Comparison of ENCODE assay signal across 15 cellular contexts in the genomic region with DNA sequence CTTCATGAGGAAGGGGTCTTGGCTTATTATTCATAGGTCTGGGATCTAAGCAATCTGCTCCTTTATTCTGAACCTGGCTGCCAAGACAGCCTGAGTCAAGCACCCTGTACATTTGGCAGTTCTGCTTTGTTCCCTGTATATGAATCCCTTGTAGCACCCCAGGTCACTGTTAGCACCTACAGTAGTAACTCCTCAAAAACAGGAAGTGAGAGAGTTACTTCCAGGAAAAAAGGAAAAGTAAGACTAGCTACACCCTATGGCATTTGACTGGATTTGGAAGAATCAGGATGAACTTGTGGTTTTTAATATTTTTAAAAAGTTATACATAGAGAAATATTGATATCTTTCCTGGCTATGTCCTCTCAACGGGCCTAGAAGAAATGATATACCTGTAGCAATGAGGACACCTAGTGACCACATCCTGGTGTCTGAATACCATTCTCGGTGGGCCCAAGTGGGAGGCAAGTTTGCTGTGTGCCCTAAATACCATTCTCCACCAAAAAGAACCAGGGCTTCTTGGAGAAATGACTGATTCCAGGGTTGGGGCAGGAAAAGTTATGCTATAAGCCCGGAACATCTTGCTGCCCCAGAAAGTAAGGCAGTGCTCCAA. TPM values are rescaled to one million over a fixed set of nuclear protein-coding genes. Genes with fewer than 3 reads are reported as not detected.
DNase-seq lines count a peak whose midpoint lies in the region; ATAC-seq and TF ChIP-seq lines count a peak whose summit lies in the region.
"Had no signal": no experiment of that assay in that cellular context is flagged by ENCODE, and none has a peak within 500 bp of the region (broad histone marks: within the 10 kb centered on the region; RNA-seq: fewer than 3 reads in every experiment).

No MANE protein-coding gene starts in this region.

- H3K9me3 ChIP-seq in HCT116 (ENCODE audit: control insufficient read depth in 1 of 2, insufficient read depth in 1 of 2, low read depth in 1 of 2, low read length in 2 of 2) (no peaks in the 10 kb centered on the region), liver (ENCODE audit: control insufficient read depth in 4 of 4, low read length in 3 of 4) (no peaks in the 10 kb centered on the region)
- H3K9me3 ChIP-seq: ascending aorta had no signal

- H3K27ac ChIP-seq in C4-2B (no peak overlapping the region), HCT116 (ENCODE audit: low read depth, low read length) (no peak overlapping the region), liver (ENCODE audit: low read depth in 1 of 2, low read length in 2 of 2) (no peak overlapping the region)
- H3K27ac ChIP-seq: ascending aorta, GM23248, SK-N-MC had no signal

- H3K4me1 ChIP-seq in HCT116 (ENCODE audit: control insufficient read depth in 1 of 2, insufficient read depth in 2 of 2, low read length in 2 of 2) (peaks cover 4 to 36% of the 10 kb centered on the region in 2 experiments; a peak in 3 of 4 replicates), liver (ENCODE audit: control insufficient read depth in 4 of 4, insufficient read depth in 4 of 4, low read length in 3 of 4) (peaks cover 3 to 20% (median 19%) of the 10 kb centered on the region in 4 donors)

- BruUV-seq in HCT116 (replicated peaks; lab: Mats Ljungman, UMichigan): no TSS peak

- ATAC-seq in HCT116 (peak; percentile 33; the same call in 1 of the 2 replicates), GM19395 (IDR thresholded peaks at IDR 0.05; ENCODE audit: unreplicated experiment) (no peak)
- peak; percentile 56 for ATAC-seq in activated naive CD8-positive, alpha-beta T cell treated with anti-CD3 and anti-CD28 coated beads, Interleukin-2, amount 10 ng/mL, durations not matched to agents 7 days and 5 days (ENCODE audit: low read depth)

- TF ChIP-seq RAD21 in HCT116 (IDR thresholded peaks at IDR 0.05; ENCODE audit: low read depth) (peak; percentile 69), liver (IDR thresholded peaks at IDR 0.05) (peak; percentile 57 to 68)

- H3K27me3 ChIP-seq in HCT116 (ENCODE audit: insufficient read depth, low read length) (no peaks in the 10 kb centered on the region), liver (ENCODE audit: control insufficient read depth in 4 of 4, insufficient read depth in 4 of 4, low read length in 3 of 4) (no peaks in the 10 kb centered on the region)
- H3K27me3 ChIP-seq: ascending aorta had no signal

- RAD21 ChIA-PET in HCT116 (lab: Charles Lee; ENCODE audit: low non-redundant PET in 1 of 2, low total read pairs in 2 of 2, uncharacterized antibody in 2 of 2, unreplicated experiment in 2 of 2): interaction anchor here (0.7 to 1.5 kb wide), 3 partner anchors 67 to 72 kb away, joined by 3 read pairs; no protein-coding TSS in a partner anchor

- WGBS in liver: 52% methylated on average over 3 of the region's 3 CpGs

- no peaks in the 10 kb centered on the region for H3K9me3 Mint-ChIP-seq in activated naive CD8-positive, alpha-beta T cell treated with anti-CD3 and anti-CD28 coated beads, Interleukin-2, amount 10 ng/mL, durations not matched to agents 7 days and 5 days
- H3K9me3 Mint-ChIP-seq: activated B cell treated with CpG ODN at 0.5 μM for 24 hours had no signal

- TF ChIP-seq POLR2A in HCT116 (IDR thresholded peaks at IDR 0.05; ENCODE audit: borderline replicate concordance, extremely low read depth, insufficient read depth, insufficient read length): no peak

- intact Hi-C loops in HCT116 (cut with micrococcal nuclease): no loop called here

- 0 out of 2 replicates have a peak, but pooled peaks have one; percentile 10 for TF ChIP-seq CTCF in C4-2B (conservative IDR thresholded peaks at IDR 0.05)
- TF ChIP-seq CTCF in HCT116 (IDR thresholded peaks at IDR 0.05 in 2 of 3, conservative IDR thresholded peaks at IDR 0.05 in 1 of 3; ENCODE audit: borderline replicate concordance in 1 of 3, insufficient read depth in 1 of 3, low read depth in 2 of 3, low read length in 2 of 3): peak in 2 of 3 experiments; percentile 43 to 56; a peak in 2 of 6 replicates
- TF ChIP-seq CTCF in liver (IDR thresholded peaks at IDR 0.05; ENCODE audit: low read depth, low read length, missing input control): peak; percentile 25

- no peaks in the 10 kb centered on the region; the same call in 1 of the 2 replicates for H4K20me1 ChIP-seq in HCT116 (ENCODE audit: insufficient read depth)

- peaks cover 22% of the 10 kb centered on the region for H3K36me3 Mint-ChIP-seq in activated naive CD8-positive, alpha-beta T cell treated with anti-CD3 and anti-CD28 coated beads, Interleukin-2, amount 10 ng/mL, durations not matched to agents 7 days and 5 days

- no peak overlapping the region for H3K4me3 ChIP-seq in HCT116 (replicated peaks in 1 of 2; ENCODE audit: low read depth in 1 of 2, low read length in 2 of 2)
- H3K4me3 ChIP-seq in liver (ENCODE audit: low read depth in 1 of 3, low read length in 3 of 3): no peak overlapping the region
- H3K4me3 ChIP-seq: ascending aorta, GM23248, SK-N-MC had no signal

- CTCF ChIA-PET in HCT116 (lab: Charles Lee): interaction anchor here (0.8 to 8.3 kb wide), 6 partner anchors 7 to 150 kb away, joined by 4 to 107 read pairs (median 6); partner anchors contain the start of gene SPATA20

- no peak overlapping the region for H2AFZ ChIP-seq in HCT116 (ENCODE audit: low read depth, low read length, poor library complexity, severe bottlenecking)
- H2AFZ ChIP-seq: GM23248 had no signal

- H3K27me3 Mint-ChIP-seq in activated naive CD8-positive, alpha-beta T cell treated with anti-CD3 and anti-CD28 coated beads, Interleukin-2, amount 10 ng/mL, durations not matched to agents 7 days and 5 days: no peaks in the 10 kb centered on the region
- H3K27me3 Mint-ChIP-seq: activated B cell treated with CpG ODN at 0.5 μM for 24 hours, B cell had no signal

- H3K9ac ChIP-seq in HCT116 (ENCODE audit: low read length): no peak overlapping the region
- H3K9ac ChIP-seq in liver (ENCODE audit: low read depth in 1 of 2, low read length in 2 of 2): no peak overlapping the region
- H3K9ac ChIP-seq: GM23248 had no signal

- H3K36me3 ChIP-seq in HCT116 (ENCODE audit: control insufficient read depth in 1 of 2, insufficient read depth in 2 of 2, low read length in 2 of 2) (peaks cover 58 to 61% of the 10 kb centered on the region in 2 experiments), liver (ENCODE audit: control insufficient read depth in 4 of 4, insufficient read depth in 3 of 4, low read depth in 1 of 4, low read length in 3 of 4) (peaks cover 9 to 38% (median 32%) of the 10 kb centered on the region in 4 donors)

- no peak overlapping the region for H3K4me2 ChIP-seq in HCT116 (ENCODE audit: low read length)

- H3K79me2 ChIP-seq in HCT116 (ENCODE audit: insufficient read depth, low read length): peaks cover 35% of the 10 kb centered on the region

- POLR2A ChIA-PET in HCT116 (lab: Charles Lee): interaction anchor here (0.9 kb wide), 1 partner anchor 59 kb away, joined by 4 read pairs; no protein-coding TSS in a partner anchor
- POLR2A ChIA-PET in activated naive CD8-positive, alpha-beta T cell treated with anti-CD3 and anti-CD28 coated beads, Interleukin-2, amount 10 ng/mL, durations not matched to agents 7 days and 5 days (lab: Charles Lee): interaction anchor here (1.8 to 2.4 kb wide), 2 partner anchors 10 to 21 kb away, joined by 6 to 8 read pairs; partner anchors contain the start of genes ANKRD40 and LUC7L3

- DNase-seq in HCT116 (ENCODE audit: low read depth, low spot score): no peak
- no peak for DNase-seq in activated naive CD8-positive, alpha-beta T cell treated with anti-CD3 and anti-CD28 coated beads, Interleukin-2, amount 10 ng/mL, durations not matched to agents 7 days and 5 days
- no peak for DNase-seq in mesenteric fat pad (ENCODE audit: low spot score)
- DNase-seq in NCI-H2107 treated with DMSO at 0.1 percent for 48 hours (lab: John Stamatoyannopoulos, UW; ENCODE audit: unreplicated experiment): no peak
- no peak for DNase-seq in NCI-H446 (lab: John Stamatoyannopoulos, UW)
- DNase-seq: activated B cell treated with CpG ODN at 0.5 μM for 24 hours, dermis blood vessel endothelial cell, EL, GM23248 had no signal

- H3K9me2 ChIP-seq in HCT116 (ENCODE audit: insufficient read depth): no peaks in the 10 kb centered on the region

- H3K4me1 Mint-ChIP-seq in activated naive CD8-positive, alpha-beta T cell treated with anti-CD3 and anti-CD28 coated beads, Interleukin-2, amount 10 ng/mL, durations not matched to agents 7 days and 5 days: peaks cover 21% of the 10 kb centered on the region

- peak overlapping the region; percentile 52 for H3K27ac Mint-ChIP-seq in activated naive CD8-positive, alpha-beta T cell treated with anti-CD3 and anti-CD28 coated beads, Interleukin-2, amount 10 ng/mL, durations not matched to agents 7 days and 5 days
- H3K27ac Mint-ChIP-seq: activated B cell treated with CpG ODN at 0.5 μM for 24 hours, B cell had no signal

- H3K4me3 Mint-ChIP-seq in activated naive CD8-positive, alpha-beta T cell treated with anti-CD3 and anti-CD28 coated beads, Interleukin-2, amount 10 ng/mL, durations not matched to agents 7 days and 5 days: no peak overlapping the region
- H3K4me3 Mint-ChIP-seq: activated B cell treated with CpG ODN at 0.5 μM for 24 hours, B cell had no signal

TF ChIP-seq in HCT116, 20 proteins besides CTCF, POLR2A, EP300 and RAD21:
- no peak for TF ChIP-seq ELF1 (IDR thresholded peaks at IDR 0.05; ENCODE audit: borderline replicate concordance, low read depth)
- TF ChIP-seq YY1 (IDR thresholded peaks at IDR 0.05; ENCODE audit: extremely low read depth, insufficient replicate concordance, low read depth, low read length): no peak

TF ChIP-seq in liver, 16 proteins besides CTCF, POLR2A, EP300 and RAD21 (continues in another document):
- TF ChIP-seq EGR1 (IDR thresholded peaks at IDR 0.05; ENCODE audit: low read depth in 2 of 2) (no peak), FOXA2 (IDR thresholded peaks at IDR 0.05) (no peak), GABPA (IDR thresholded peaks at IDR 0.05 in 1 of 2, conservative IDR thresholded peaks at IDR 0.05 in 1 of 2) (no peak), ATF3 (IDR thresholded peaks at IDR 0.05) (no peak), YY1 (IDR thresholded peaks at IDR 0.05) (no peak), HNF4A (conservative IDR thresholded peaks at IDR 0.05) (no peak), TAF1 (conservative IDR thresholded peaks at IDR 0.05) (no peak)

RNA-seq across cellular contexts. Expression of gene ANKRD40, which starts 9.9 kb away (rescaled TPM):
- total RNA-seq in HCT116 (2021; ENCODE audit: unreplicated experiment) (72.0 TPM), liver (10 to 100 TPM; 10.1 to 15.1 TPM), mesenteric fat pad (92.0 TPM)
- polyA plus RNA-seq in HCT116 (2012): 20.0 and 26.1 TPM in 2 replicates
- total RNA-seq in activated naive CD8-positive, alpha-beta T cell treated with anti-CD3 and anti-CD28 coated beads, Interleukin-2, amount 10 ng/mL, durations not matched to agents 7 days and 5 days: 10 to 100 TPM; 30.3 to 31.4 TPM
- polyA plus RNA-seq in liver: 1 to 10 TPM; 6.2 to 9.3 TPM

RNA-seq across cellular contexts. Expression of gene LUC7L3, which starts 21.6 kb away (rescaled TPM):
- total RNA-seq in HCT116 (2021; ENCODE audit: unreplicated experiment) (184 TPM), liver (10 to 100 TPM; 26.0 to 26.5 TPM), mesenteric fat pad (78.6 TPM)
- 65.6 and 97.0 TPM in 2 replicates for polyA plus RNA-seq in HCT116 (2012)
- 100 to 1,000 TPM; 184 to 200 TPM for total RNA-seq in activated naive CD8-positive, alpha-beta T cell treated with anti-CD3 and anti-CD28 coated beads, Interleukin-2, amount 10 ng/mL, durations not matched to agents 7 days and 5 days
- 100 to 1,000 TPM in 1 of 2 donors, 10 to 100 TPM in 1; 15.5 to 126 TPM for polyA plus RNA-seq in liver
